10 cellular contexts compared by ENCODE assay signal in genomic region chr6:109002100-109002697, GRCh38.
DNase-seq lines count a peak whose midpoint lies in the region; TF ChIP-seq lines count a peak whose summit lies in the region.
"Had no signal": no experiment of that assay in that cellular context is flagged by ENCODE, and none has a peak within 500 bp of the region (broad histone marks: within the 10 kb centered on the region; RNA-seq: fewer than 3 reads in every experiment).

No MANE protein-coding gene starts in this region.

- CTCF ChIA-PET in A673 (lab: Charles Lee) = no interaction called here

- BruUV-seq in A673 (replicated peaks; lab: Mats Ljungman, UMichigan) = no TSS peak

- DNase-seq in NCI-H1048 (lab: John Stamatoyannopoulos, UW) = peak; percentile 8
- DNase-seq in epithelial cell of esophagus (ENCODE audit: low read depth) = peak; percentile 84
- peak; percentile 60 for DNase-seq in medulla oblongata (ENCODE audit: extremely low spot score)
- no peak for DNase-seq in GM19238 (ENCODE audit: insufficient read length, low spot score)
- no peak for DNase-seq in NOMO-1 (lab: John Stamatoyannopoulos, UW; ENCODE audit: unreplicated experiment in 2 of 2)
- DNase-seq in stimulated activated CD4-positive, alpha-beta T cell treated with anti-CD3 and anti-CD28 coated beads, Interleukin-1b, Interleukin-23, amount 100 ng/mL, for 48 hours = no peak
- DNase-seq in A673 (ENCODE audit: low spot score) = no peak
- DNase-seq: GDM1, NCI-H748 treated with DMSO at 0.1 percent for 48 hours had no signal

- intact Hi-C loops in A673 (cut with micrococcal nuclease; ENCODE audit: unreplicated experiment) = no loop called here

- H3K4me1 ChIP-seq in A673 (ENCODE audit: insufficient read depth, low read length, poor library complexity, severe bottlenecking) = peaks cover 4% of the 10 kb centered on the region

- no peaks in the 10 kb centered on the region for H3K27me3 ChIP-seq in A673 (replicated peaks; ENCODE audit: insufficient read depth, low read depth, low read length, poor library complexity)

- H3K36me3 ChIP-seq in A673 (ENCODE audit: insufficient read depth, low read length, poor library complexity, severe bottlenecking) = no peaks in the 10 kb centered on the region

- no peak overlapping the region for H3K4me3 ChIP-seq in epithelial cell of esophagus (ENCODE audit: low read length)
- no peak overlapping the region for H3K4me3 ChIP-seq in A673 (ENCODE audit: low read depth, low read length, poor library complexity, severe bottlenecking)

- TF ChIP-seq CTCF in epithelial cell of esophagus (IDR thresholded peaks at IDR 0.05; ENCODE audit: insufficient read depth, low read depth, low read length, missing control alignments) (no peak), A673 (conservative IDR thresholded peaks at IDR 0.05; ENCODE audit: low read depth, low read length) (no peak)

- no peaks in the 10 kb centered on the region for H3K9me3 ChIP-seq in A673 (ENCODE audit: low read depth, low read length, poor library complexity, severe bottlenecking)

- H3K27ac ChIP-seq in temporal lobe (ENCODE audit: low read depth, low read length) (peak overlapping the region; percentile 82), A673 (ENCODE audit: low read depth, low read length, poor library complexity, severe bottlenecking) (no peak overlapping the region)

- POLR2A ChIA-PET in A673 (lab: Charles Lee; ENCODE audit: low non-redundant PET) = no interaction called here

Comparison
In these comparisons a context has a peak if more than half of its experiments do, and no peak if none do; other contexts are left out.
1. DNase-seq: peak in NCI-H1048 (single experiment), epithelial cell of esophagus (single experiment) and medulla oblongata (single experiment); none in GM19238 (single experiment), NOMO-1 (0 of 2), stimulated activated CD4-positive, alpha-beta T cell treated with anti-CD3 and anti-CD28 coated beads, Interleukin-1b, Interleukin-23, amount 100 ng/mL, for 48 hours (single experiment) and A673 (single experiment).